Comparison of ENCODE assay signal across 10 cellular contexts in the genomic region with DNA sequence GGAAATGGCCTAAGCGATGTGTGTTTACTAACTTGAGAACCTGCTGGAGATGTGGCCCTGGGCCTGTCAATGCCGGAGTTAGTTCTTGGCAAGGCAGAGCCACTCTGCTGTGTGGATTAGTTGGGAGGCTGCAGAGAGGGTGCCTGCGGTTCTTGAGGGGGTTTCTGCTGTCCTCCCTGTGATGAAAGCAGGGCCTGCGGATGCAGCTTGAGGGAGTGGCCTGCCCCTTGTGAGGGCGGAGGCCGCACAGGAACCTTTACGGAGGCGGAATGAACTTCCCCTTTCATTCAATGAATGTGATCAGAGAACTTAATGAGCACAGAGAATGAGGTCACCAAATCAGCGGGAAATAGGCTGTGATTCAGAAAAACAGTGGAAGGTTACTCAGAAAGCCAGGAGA. TPM values are rescaled to one million over a fixed set of nuclear protein-coding genes. Genes with fewer than 3 reads are reported as not detected.
DNase-seq lines count a peak whose midpoint lies in the region; ATAC-seq and FAIRE-seq lines count a peak whose summit lies in the region.
"Had no signal": no experiment of that assay in that cellular context is flagged by ENCODE, and none has a peak within 500 bp of the region (broad histone marks: within the 10 kb centered on the region; RNA-seq: fewer than 3 reads in every experiment).

No MANE protein-coding gene starts in this region.

- no peak overlapping the region for H3K4me3 ChIP-seq in small intestine (ENCODE audit: low read depth in 1 of 2, low read length in 2 of 2)

- no peaks in the 10 kb centered on the region for H3K4me1 ChIP-seq in small intestine (ENCODE audit: control insufficient read depth in 2 of 2, insufficient read depth in 1 of 2, low read depth in 1 of 2, low read length in 1 of 2)

- no peak for FAIRE-seq in small intestine (lab: Jason Lieb, UNC)

- no peak overlapping the region for H3K27ac ChIP-seq in small intestine (ENCODE audit: low read depth in 1 of 2, low read length in 1 of 2)

- WGBS in small intestine, 3 donors: 59 to 81% (median 72%) methylated on average over 9 of the region's 9 CpGs

- H3K9me3 ChIP-seq in small intestine (ENCODE audit: control insufficient read depth, low read depth): no peaks in the 10 kb centered on the region

- DNase-seq in activated T-cell treated with anti-CD3 and anti-CD28 coated beads for 48 hours (ENCODE audit: low read depth) (peak; percentile 55), SW480 (ENCODE audit: low spot score) (peak; percentile 14), germinal center (ENCODE audit: low spot score) (peak; percentile 68), HT-29 (ENCODE audit: low spot score) (no peak), small intestine (no peak)
- DNase-seq in activated T-cell treated with anti-CD3 and anti-CD28 coated beads, Interleukin-2, amount 50 U/mL, for 1 hour: no peak
- peak; percentile 64 to 67 for DNase-seq in stimulated activated CD8-positive, alpha-beta memory T cell treated with anti-CD3 and anti-CD28 coated beads, Interleukin-15, amount 100 ng/mL, for 48 hours (ENCODE audit: low read depth in 2 of 2)

- no peaks in the 10 kb centered on the region for H3K36me3 ChIP-seq in small intestine (ENCODE audit: control insufficient read depth in 2 of 2, insufficient read depth in 2 of 2, low read length in 2 of 2)

- no peaks in the 10 kb centered on the region for H3K27me3 ChIP-seq in small intestine (ENCODE audit: control insufficient read depth in 2 of 2, insufficient read depth in 2 of 2, low read length in 2 of 2)

- ATAC-seq in GM18870 (IDR thresholded peaks at IDR 0.05; ENCODE audit: unreplicated experiment): no peak
- ATAC-seq: Panc1 had no signal

RNA-seq across cellular contexts. Expression of gene VWA3B, which starts 47.2 kb away (rescaled TPM):
- total RNA-seq in HT-29 (2014; rRNA removed; shearing (Covaris generic)): not detected in 2 replicates
- polyA plus RNA-seq in small intestine: 1 to 10 TPM in 1 of 3 donors, under 1 TPM in 1, not detected in 1; 0.51 to 1.4 TPM
- polyA plus RNA-seq: fibroblast of lung had no signal

Comparison
In these comparisons a context has a peak if more than half of its experiments do, and no peak if none do; other contexts are left out.
1. DNase-seq: peak in activated T-cell treated with anti-CD3 and anti-CD28 coated beads for 48 hours (single experiment), SW480 (single experiment), germinal center (single experiment) and stimulated activated CD8-positive, alpha-beta memory T cell treated with anti-CD3 and anti-CD28 coated beads, Interleukin-15, amount 100 ng/mL, for 48 hours (2 of 2); none in activated T-cell treated with anti-CD3 and anti-CD28 coated beads, Interleukin-2, amount 50 U/mL, for 1 hour (single experiment), HT-29 (single experiment) and small intestine (single experiment).